Comparison of ENCODE assay signal across 8 cellular contexts in genomic region chr22:35540600-35541253, GRCh38. TPM values are rescaled to one million over a fixed set of nuclear protein-coding genes. Genes with fewer than 3 reads are reported as not detected.
A peak's percentile ranks its signal among the peaks of the same experiment; 100 is the strongest.
DNase-seq lines count a peak whose midpoint lies in the region; ATAC-seq and TF ChIP-seq lines count a peak whose summit lies in the region.

TSS of gene RASD2 (plus strand) at chr22:35540831. CDS start at chr22:35546810, 5,979 bp downstream.

- peaks cover 27% of the 10 kb centered on the region for H3K27me3 ChIP-seq in suprapubic skin

- no peaks in the 10 kb centered on the region for H3K9me3 ChIP-seq in suprapubic skin

- ATAC-seq in natural killer cell, result peak; percentile 49 to 51 (median 50)
- no peak for ATAC-seq in HG03571 (IDR thresholded peaks at IDR 0.05; ENCODE audit: unreplicated experiment)

- DNase-seq in G401 (ENCODE audit: low spot score) (peak; percentile 43), epithelial cell of esophagus (ENCODE audit: low read depth) (peak; percentile 37), natural killer cell (no peak), suprapubic skin (ENCODE audit: low spot score in 2 of 2) (no peak), NCI-H2196 (lab: John Stamatoyannopoulos, UW; ENCODE audit: unreplicated experiment) (no peak)
- peak; percentile 64 for DNase-seq in activated CD4-positive, alpha-beta T cell treated with anti-CD3 and anti-CD28 coated beads for 48 hours

- 0% methylated on average over 5 of the region's 49 CpGs for WGBS in suprapubic skin

- H3K4me1 ChIP-seq in suprapubic skin, result peaks cover 20% of the 10 kb centered on the region

- no peak for TF ChIP-seq CTCF in epithelial cell of esophagus (IDR thresholded peaks at IDR 0.05; ENCODE audit: insufficient read depth, low read depth, low read length, missing control alignments)
- no peak for TF ChIP-seq CTCF in natural killer cell (IDR thresholded peaks at IDR 0.05)
- TF ChIP-seq CTCF in suprapubic skin (IDR thresholded peaks at IDR 0.05), result no peak

- H3K27me3 Mint-ChIP-seq in natural killer cell (ENCODE audit: low read depth in 2 of 2), result peaks cover 14 to 24% of the 10 kb centered on the region in 2 donors

- peaks cover 7 to 23% of the 10 kb centered on the region in 2 donors for H3K4me1 Mint-ChIP-seq in natural killer cell

- H3K36me3 ChIP-seq in suprapubic skin, result no peaks in the 10 kb centered on the region

- H3K4me3 ChIP-seq in epithelial cell of esophagus (ENCODE audit: low read length) (peak within 1 kb of the TSS; percentile 49), suprapubic skin (peak within 1 kb of the TSS; percentile 59)

- H3K27ac Mint-ChIP-seq in natural killer cell, result peak within 1 kb of the TSS; percentile 13 to 29

- H3K27ac ChIP-seq in suprapubic skin, result peak within 1 kb of the TSS; percentile 47

- intact Hi-C loops in natural killer cell (cut with micrococcal nuclease), result no loop called here

- no peak for TF ChIP-seq POLR2A in suprapubic skin (IDR thresholded peaks at IDR 0.05)

- in situ Hi-C loops in G401 (cut with HindIII; ENCODE audit: low sequenced_read_pairs), result no loop called here

- peak within 1 kb of the TSS; percentile 72 for H3K4me3 Mint-ChIP-seq in natural killer cell

- H3K9me3 Mint-ChIP-seq in natural killer cell, result no peaks in the 10 kb centered on the region

- no peak for TF ChIP-seq RAD21 in Ishikawa (IDR thresholded peaks at IDR 0.05; ENCODE audit: low read depth)

- TF ChIP-seq EP300 in Ishikawa (IDR thresholded peaks at IDR 0.05; ENCODE audit: borderline replicate concordance) (no peak), suprapubic skin (IDR thresholded peaks at IDR 0.05) (no peak)

- H3K36me3 Mint-ChIP-seq in natural killer cell, result no peaks in the 10 kb centered on the region

TF ChIP-seq in Ishikawa, 13 proteins besides CTCF, POLR2A, EP300 and RAD21:
- no peak for TF ChIP-seq TEAD4 (IDR thresholded peaks at IDR 0.05)
- TF ChIP-seq ZBTB7A (IDR thresholded peaks at IDR 0.05; ENCODE audit: low read depth), result peak; percentile 58; the same call in 1 of the 2 replicates
- 0 out of 2 replicates have a peak, but pooled peaks have one; percentile 28 for TF ChIP-seq MAX (IDR thresholded peaks at IDR 0.05)
- TF ChIP-seq FOXM1 (IDR thresholded peaks at IDR 0.05; ENCODE audit: borderline replicate concordance, low read depth), result no peak
- 0 out of 2 replicates have a peak, but pooled peaks have one; percentile 11 for TF ChIP-seq TAF1 (IDR thresholded peaks at IDR 0.05; ENCODE audit: low read depth)
- no peak for TF ChIP-seq USF1 (IDR thresholded peaks at IDR 0.05)

RNA-seq across cellular contexts. Expression of gene RASD2, which starts in this region (rescaled TPM):
- total RNA-seq in G401 (2014; rRNA removed; shearing (Covaris generic)), result not detected in 2 replicates
- total RNA-seq in natural killer cell (under 1 TPM; 0.20 to 0.64 (median 0.20) TPM), suprapubic skin (1 to 10 TPM in 2 of 4 donors, under 1 TPM in 2; 0.89 to 1.7 (median 1.2) TPM)

Comparison
In these comparisons a context has a peak if more than half of its experiments do, and no peak if none do; other contexts are left out.
1. Peak in DNase-seq in G401; RNA of the gene not detected or under 1 TPM.
2. Peak in ATAC-seq in natural killer cell; RNA of the gene not detected or under 1 TPM.
3. DNase-seq: peak in activated CD4-positive, alpha-beta T cell treated with anti-CD3 and anti-CD28 coated beads for 48 hours (single experiment) and epithelial cell of esophagus (single experiment); none in natural killer cell (single experiment), suprapubic skin (0 of 2) and NCI-H2196 (single experiment).